Comparison of ENCODE assay signal across 8 cellular contexts in the genomic region with DNA sequence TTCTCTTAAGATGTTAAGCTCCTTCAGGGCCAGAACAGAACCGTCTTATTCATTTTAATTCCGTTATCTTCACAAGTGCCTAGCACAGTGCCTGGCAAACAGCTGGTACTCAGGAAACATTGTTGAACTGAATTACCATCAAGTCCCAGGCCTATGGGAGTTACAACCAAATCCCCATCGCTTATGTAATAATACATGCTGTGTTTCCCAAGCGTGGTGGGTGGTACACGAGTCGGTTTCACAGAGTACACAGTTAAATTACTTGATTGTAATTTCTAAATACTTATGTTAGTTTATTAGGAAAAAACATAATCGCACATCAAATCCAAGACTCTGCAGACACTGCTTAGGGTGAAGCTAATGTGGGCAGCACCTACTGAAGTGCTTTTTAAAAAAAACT. TPM values are rescaled to one million over a fixed set of nuclear protein-coding genes. Genes with fewer than 3 reads are reported as not detected.
A peak's percentile ranks its signal among the peaks of the same experiment; 100 is the strongest.
DNase-seq lines count a peak whose midpoint lies in the region; ATAC-seq lines count a peak whose summit lies in the region.

No MANE protein-coding gene starts in this region.

- no peaks in the 10 kb centered on the region for H3K27me3 ChIP-seq in trophoblast cell (ENCODE audit: insufficient read depth, low read length)

- ATAC-seq in GM21576 (IDR thresholded peaks at IDR 0.05; ENCODE audit: unreplicated experiment) (no peak), GM21528 (IDR thresholded peaks at IDR 0.05; ENCODE audit: low FRiP score, unreplicated experiment) (no peak)

- H3K4me3 ChIP-seq in SK-N-MC (peak overlapping the region; percentile 93), trophoblast cell (ENCODE audit: low read depth, low read length) (no peak overlapping the region)

- H3K9ac ChIP-seq in SK-N-MC (ENCODE audit: insufficient read length) (peak overlapping the region; percentile 80), trophoblast cell (ENCODE audit: low read length) (no peak overlapping the region)

- no CpG with 5 or more reads among the region's 7 CpGs for WGBS in trophoblast cell (ENCODE audit: extremely low coverage, insufficient coverage, insufficient read length)

- peak; percentile 14 for DNase-seq in stimulated activated CD4-positive, alpha-beta T cell treated with anti-CD3 and anti-CD28 coated beads, Interleukin-15, amount 100 ng/mL, for 24 hours
- DNase-seq in stimulated activated CD4-positive, alpha-beta T cell treated with anti-CD3 and anti-CD28 coated beads, Interleukin-1b, Interleukin-23, amount 100 ng/mL, for 48 hours = no peak
- DNase-seq in SK-N-MC (ENCODE audit: low read depth, low spot score) (no peak), fibroblast of gingiva (ENCODE audit: low read depth) (peak; percentile 2), trophoblast cell (peak in 1 of 2 donors; percentile 7), NCI-H2081 treated with DMSO at 0.1 percent for 48 hours (lab: John Stamatoyannopoulos, UW) (no peak)

- peak overlapping the region; percentile 46 for H3K4me2 ChIP-seq in trophoblast cell (ENCODE audit: low read length)

- peak overlapping the region; percentile 54 for H2AK5ac ChIP-seq in trophoblast cell (ENCODE audit: low read length)

- H2BK120ac ChIP-seq in trophoblast cell (ENCODE audit: insufficient read depth, low read length, poor library complexity) = no peak overlapping the region

- peaks cover 6% of the 10 kb centered on the region for H3K79me1 ChIP-seq in trophoblast cell (ENCODE audit: low read length)

- H2BK12ac ChIP-seq in trophoblast cell (ENCODE audit: low read length) = no peak overlapping the region

- H4K8ac ChIP-seq in trophoblast cell (ENCODE audit: low read depth, low read length) = peak overlapping the region; percentile 62

- H3K18ac ChIP-seq in trophoblast cell (ENCODE audit: low read length) = no peak overlapping the region

- no peak overlapping the region for H4K12ac ChIP-seq in trophoblast cell (ENCODE audit: low read depth, low read length)

- H3K79me2 ChIP-seq in trophoblast cell (ENCODE audit: control insufficient read depth, insufficient read depth, low read length, poor library complexity) = peaks cover 7% of the 10 kb centered on the region

- no peaks in the 10 kb centered on the region for H3K9me3 ChIP-seq in SK-N-MC (ENCODE audit: low read depth, low read length)
- no peaks in the 10 kb centered on the region for H3K9me3 ChIP-seq in trophoblast cell (ENCODE audit: insufficient read depth, low read depth, low read length)

- no peak overlapping the region for H2AFZ ChIP-seq in trophoblast cell (ENCODE audit: insufficient read depth, low read length, poor library complexity)

- no peak overlapping the region for H2BK5ac ChIP-seq in trophoblast cell (ENCODE audit: low read depth, low read length, poor library complexity)

- peak overlapping the region; percentile 48 for H4K91ac ChIP-seq in trophoblast cell (ENCODE audit: low read depth, low read length)

- H3K4ac ChIP-seq in trophoblast cell (ENCODE audit: low read depth, low read length) = peak overlapping the region; percentile 58

- peak overlapping the region; percentile 60 for H3K14ac ChIP-seq in trophoblast cell (ENCODE audit: low read length)

- H3K23ac ChIP-seq in trophoblast cell (ENCODE audit: low read length) = no peak overlapping the region

- H3K36me3 ChIP-seq in SK-N-MC (ENCODE audit: insufficient read depth, low read length) (peaks cover 27% of the 10 kb centered on the region), trophoblast cell (ENCODE audit: control insufficient read depth in 1 of 2, insufficient read depth in 2 of 2, low read length in 2 of 2) (no peaks in the 10 kb centered on the region)

- H3K27ac ChIP-seq in SK-N-MC (peak overlapping the region; percentile 2; the same call in 1 of the 2 replicates), trophoblast cell (ENCODE audit: low read depth, low read length) (no peak overlapping the region)

- H3K4me1 ChIP-seq in trophoblast cell (ENCODE audit: control insufficient read depth in 1 of 2, insufficient read depth in 2 of 2, low read length in 2 of 2) = peaks cover 2% of the 10 kb centered on the region in 2 experiments

RNA-seq across cellular contexts. Expression of gene ANGEL2, which starts 1.0 kb away (rescaled TPM):
- polyA plus RNA-seq in trophoblast cell (2013) = 14.9 and 15.7 TPM in 2 replicates

RNA-seq across cellular contexts. Expression of gene RPS6KC1, which starts 36.4 kb away (rescaled TPM):
- 7.2 and 8.0 TPM in 2 replicates for polyA plus RNA-seq in trophoblast cell (2013)

Comparison
In these comparisons a context has a peak if more than half of its experiments do, and no peak if none do; other contexts are left out.
1. DNase-seq: peak in stimulated activated CD4-positive, alpha-beta T cell treated with anti-CD3 and anti-CD28 coated beads, Interleukin-15, amount 100 ng/mL, for 24 hours (single experiment) and fibroblast of gingiva (single experiment); none in stimulated activated CD4-positive, alpha-beta T cell treated with anti-CD3 and anti-CD28 coated beads, Interleukin-1b, Interleukin-23, amount 100 ng/mL, for 48 hours (single experiment), SK-N-MC (single experiment) and NCI-H2081 treated with DMSO at 0.1 percent for 48 hours (single experiment).